Comparison of ENCODE assay signal across 8 cellular contexts in the genomic region with DNA sequence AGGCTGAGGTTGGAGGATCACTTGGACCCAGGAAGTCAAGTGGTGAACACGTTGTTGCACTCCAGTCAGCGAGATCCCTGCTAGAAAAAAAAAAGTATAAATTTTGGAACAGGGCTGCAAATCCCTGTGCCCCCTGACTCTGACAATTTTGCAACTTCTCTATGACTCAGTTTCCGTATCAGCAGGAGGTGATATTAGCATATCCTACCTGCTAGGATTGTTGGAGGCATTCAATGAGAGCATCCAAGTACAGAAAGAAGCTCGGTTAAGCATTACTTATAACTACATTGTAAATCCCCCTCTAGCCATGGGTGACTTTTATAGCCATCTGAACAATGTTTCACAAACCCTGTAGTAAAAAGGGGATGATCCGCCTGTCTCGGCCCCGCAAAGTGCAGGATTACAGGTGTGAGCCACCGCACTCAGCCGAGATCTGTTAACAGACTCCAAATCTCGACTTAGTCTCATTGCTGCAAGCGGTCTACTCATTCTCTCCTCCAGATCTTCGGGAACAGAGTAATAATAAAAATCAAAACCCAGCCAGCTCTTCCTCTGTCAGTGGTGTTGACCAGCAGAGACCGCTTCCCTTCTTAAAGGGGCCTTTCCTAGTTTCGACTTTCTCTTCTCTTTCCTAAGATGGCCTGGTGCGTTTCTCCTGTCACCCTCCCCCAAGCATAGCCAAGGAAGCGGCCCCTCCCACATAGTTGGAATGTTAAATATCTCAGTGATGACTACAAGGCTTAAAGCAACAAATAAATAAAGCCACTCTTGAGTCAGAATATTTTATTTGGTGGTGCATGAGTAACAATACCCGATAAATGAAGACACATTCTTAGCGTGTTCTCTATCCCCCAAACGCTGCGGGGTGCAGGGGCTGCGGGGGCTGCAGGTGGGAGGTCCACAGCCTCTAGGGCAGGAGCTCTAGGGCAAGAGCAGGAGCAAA. TPM values are rescaled to one million over a fixed set of nuclear protein-coding genes. Genes with fewer than 3 reads are reported as not detected.
DNase-seq lines count a peak whose midpoint lies in the region; ATAC-seq and TF ChIP-seq lines count a peak whose summit lies in the region.

No MANE protein-coding gene starts in this region.

- no peak for TF ChIP-seq POLR2A in transverse colon (IDR thresholded peaks at IDR 0.05)

- H3K27ac ChIP-seq in transverse colon: peak overlapping the region; percentile 89 to 96 (median 94)

- in situ Hi-C loops in Caki2 (cut with HindIII; ENCODE audit: low pct_unique_long_range_greater_than_20kb, low sequenced_read_pairs): no loop called here
- in situ Hi-C loops in transverse colon (cut with MboI; ENCODE audit: low pct_ligation_motif_present in 1 of 4, low pct_unique_long_range_greater_than_20kb in 1 of 4, low sequenced_read_pairs in 3 of 4): no loop called here

- intact Hi-C loops in transverse colon (cut with DNase I; ENCODE audit: low total_unique reads): loop anchor here (2.0 to 10.0 kb wide), 2 partner anchors 54 to 84 kb away; a partner anchor contains a TSS

- TF ChIP-seq CTCF in choroid plexus epithelial cell (conservative IDR thresholded peaks at IDR 0.05; ENCODE audit: low read depth, low read length) (peak; percentile 12), transverse colon (IDR thresholded peaks at IDR 0.05) (no peak)

- peak; percentile 96 for DNase-seq in Caki2 (ENCODE audit: low read depth)
- peak; percentile 88 for DNase-seq in NCI-H460 (ENCODE audit: extremely low read depth, low read depth)
- peak; percentile 97 for DNase-seq in choroid plexus epithelial cell (ENCODE audit: low read depth)
- DNase-seq in lung microvascular endothelial cell (ENCODE audit: low read depth in 2 of 2): peak; percentile 22 to 88
- peak; percentile 59 for DNase-seq in transverse colon
- DNase-seq in NCI-H1092 (lab: John Stamatoyannopoulos, UW): no peak
- DNase-seq in stimulated activated CD4-positive, alpha-beta T cell treated with anti-CD3 and anti-CD28 coated beads, Interleukin-4, amount 100 ng/mL, for 1 hour: no peak

- TF ChIP-seq EP300 in transverse colon (IDR thresholded peaks at IDR 0.05; ENCODE audit: low read depth): no peak

- 16 to 20% methylated on average over 11 to 21 of the region's 21 CpGs for WGBS in transverse colon (ENCODE audit: low coverage in 1 of 2), 2 donors

- no peak for ATAC-seq in HG02884 (IDR thresholded peaks at IDR 0.05; ENCODE audit: unreplicated experiment)

- no peaks in the 10 kb centered on the region for H3K27me3 ChIP-seq in transverse colon

- H3K4me1 ChIP-seq in transverse colon: peaks cover 5 to 33% (median 20%) of the 10 kb centered on the region in 4 donors

- no peaks in the 10 kb centered on the region for H3K9me3 ChIP-seq in transverse colon

- H3K36me3 ChIP-seq in transverse colon: no peaks in the 10 kb centered on the region

- H3K4me3 ChIP-seq in choroid plexus epithelial cell (ENCODE audit: low read depth, low read length) (peak overlapping the region; percentile 49), transverse colon (peak overlapping the region in 3 of 4 donors; percentile 17 to 31 (median 20))

RNA-seq across cellular contexts. Expression of a gene that starts 10.3 kb away (rescaled TPM):
- total RNA-seq in Caki2 (2014; rRNA removed; shearing (Covaris generic); ENCODE audit: low replicate concordance): 0.29 and 0.34 TPM in 2 replicates
- total RNA-seq in NCI-H460 (2014; rRNA removed; shearing (Covaris generic)): 0.40 and 0.72 TPM in 2 replicates
- 0.05 and 0.39 TPM in 2 replicates for polyA plus RNA-seq in NCI-H460 (2014; cell fraction: nucleus; rRNA removed)
- total RNA-seq in lung microvascular endothelial cell (2.8 and 3.1 TPM in 2 replicates), transverse colon (10 to 100 TPM; 11.6 to 30.3 (median 13.2) TPM)

RNA-seq across cellular contexts. Expression of a gene that starts 25.7 kb away (rescaled TPM):
- total RNA-seq in Caki2 (2014; rRNA removed; shearing (Covaris generic); ENCODE audit: low replicate concordance): not detected in 2 replicates
- total RNA-seq in NCI-H460 (2014; rRNA removed; shearing (Covaris generic)): not detected in 2 replicates
- not detected in 2 replicates for polyA plus RNA-seq in NCI-H460 (2014; cell fraction: nucleus; rRNA removed)
- total RNA-seq in lung microvascular endothelial cell: 0.20 and 0.44 TPM in 2 replicates
- under 1 TPM in 1 of 4 donors, not detected in 3; 0.16 TPM for total RNA-seq in transverse colon

Comparison
In these comparisons a context has a peak if more than half of its experiments do, and no peak if none do; other contexts are left out.
1. DNase-seq: peak in Caki2 (single experiment), NCI-H460 (single experiment), choroid plexus epithelial cell (single experiment), lung microvascular endothelial cell (2 of 2) and transverse colon (single experiment); none in NCI-H1092 (single experiment) and stimulated activated CD4-positive, alpha-beta T cell treated with anti-CD3 and anti-CD28 coated beads, Interleukin-4, amount 100 ng/mL, for 1 hour (single experiment).